29 cellular contexts compared by ENCODE assay signal in the genomic region with DNA sequence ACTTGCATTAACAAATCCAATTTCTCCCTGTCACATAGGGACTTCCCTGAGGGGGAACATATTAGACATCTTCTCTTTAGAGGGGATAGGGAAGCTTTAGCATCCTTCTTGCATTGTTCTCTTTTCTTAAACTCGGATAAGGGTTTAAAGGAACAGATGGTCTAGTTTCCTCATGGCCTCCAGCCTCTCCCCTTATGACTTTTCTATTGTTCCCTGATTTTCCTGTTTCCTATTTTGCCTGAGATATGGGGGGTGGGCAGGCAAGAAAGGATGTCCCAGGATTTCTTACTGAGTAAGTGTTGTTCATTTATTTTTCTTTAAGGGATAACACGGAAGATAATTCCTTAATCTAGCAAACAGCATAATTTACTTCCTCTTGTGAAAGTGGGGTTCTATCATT.
"Had no signal": no experiment of that assay in that cellular context is flagged by ENCODE, and none has a peak within 500 bp of the region (broad histone marks: within the 10 kb centered on the region; RNA-seq: fewer than 3 reads in every experiment).

No MANE protein-coding gene starts in this region.

- H3K9me3 Mint-ChIP-seq: effector memory CD8-positive, alpha-beta T cell had no signal

- H3K27me3 ChIP-seq: colonic mucosa, esophagus muscularis mucosa, esophagus squamous epithelium, foreskin keratinocyte, gastroesophageal sphincter had no signal

- H3K4me3 Mint-ChIP-seq: dendritic cell treated with granulocyte-macrophage colony-stimulating factor and Interleukin-4, amounts not matched to agents 40 ng/mL and 50 ng/mL, for 4 days; effector memory CD8-positive, alpha-beta T cell; endodermal cell had no signal

- ATAC-seq: effector memory CD8-positive, alpha-beta T cell; esophagus mucosa; foreskin keratinocyte; gastrocnemius medialis; gastroesophageal sphincter had no signal

- H3K4me3 ChIP-seq: colonic mucosa, coronary artery, dorsolateral prefrontal cortex, esophagus muscularis mucosa, esophagus squamous epithelium, gastrocnemius medialis, gastroesophageal sphincter, heart left ventricle, heart right ventricle had no signal

- H3K27ac ChIP-seq: colonic mucosa, coronary artery, dorsolateral prefrontal cortex, epithelial cell of prostate, esophagus muscularis mucosa, esophagus squamous epithelium, foreskin keratinocyte, gastrocnemius medialis, gastroesophageal sphincter had no signal

- DNase-seq: colonic mucosa; cortex of kidney; dermis blood vessel endothelial cell; dorsolateral prefrontal cortex; effector CD4-positive, alpha-beta T cell; effector CD8-positive, alpha-beta T cell; effector memory CD4-positive, alpha-beta T cell; effector memory CD8-positive, alpha-beta T cell; endodermal cell; erythroblast; esophagus squamous epithelium; foreskin fibroblast; foreskin keratinocyte; foreskin melanocyte; gastrocnemius medialis; glutamatergic neuron; head of caudate nucleus had no signal

- H3K4me1 Mint-ChIP-seq: endodermal cell had no signal

- H3K27ac Mint-ChIP-seq: dendritic cell treated with granulocyte-macrophage colony-stimulating factor and Interleukin-4, amounts not matched to agents 40 ng/mL and 50 ng/mL, for 4 days; effector memory CD8-positive, alpha-beta T cell; endodermal cell had no signal

- H3K9me3 ChIP-seq: colonic mucosa, esophagus muscularis mucosa, esophagus squamous epithelium, gastrocnemius medialis, gastroesophageal sphincter, heart left ventricle had no signal

- FAIRE-seq: colon, endometrium, endothelial cell of umbilical vein, frontal cortex had no signal

- H3K27me3 Mint-ChIP-seq: dendritic cell treated with granulocyte-macrophage colony-stimulating factor and Interleukin-4, amounts not matched to agents 40 ng/mL and 50 ng/mL, for 4 days; effector memory CD8-positive, alpha-beta T cell had no signal

- H3K4me1 ChIP-seq: colonic mucosa, esophagus muscularis mucosa, esophagus squamous epithelium, foreskin keratinocyte, gastrocnemius medialis, gastroesophageal sphincter, heart left ventricle, heart right ventricle had no signal

- H3K36me3 ChIP-seq: colonic mucosa, esophagus muscularis mucosa, esophagus squamous epithelium, gastrocnemius medialis, gastroesophageal sphincter, heart left ventricle, heart right ventricle had no signal
